9 cellular contexts compared by ENCODE assay signal in genomic region chr12:31588976-31589375, GRCh38. TPM values are rescaled to one million over a fixed set of nuclear protein-coding genes. Genes with fewer than 3 reads are reported as not detected.
A peak's percentile ranks its signal among the peaks of the same experiment; 100 is the strongest.
DNase-seq lines count a peak whose midpoint lies in the region; FAIRE-seq and TF ChIP-seq lines count a peak whose summit lies in the region.
"Had no signal": no experiment of that assay in that cellular context is flagged by ENCODE, and none has a peak within 500 bp of the region (broad histone marks: within the 10 kb centered on the region; RNA-seq: fewer than 3 reads in every experiment).

No MANE protein-coding gene starts in this region.

- H3K27ac Mint-ChIP-seq in activated CD4-positive, alpha-beta memory T cell treated with anti-CD3 and anti-CD28 coated beads for 36 hours, result no peak overlapping the region

- TF ChIP-seq CTCF in GM06990 (IDR thresholded peaks at IDR 0.05; ENCODE audit: insufficient read depth, low read length, poor library complexity, severe bottlenecking) (no peak), fibroblast of pulmonary artery (IDR thresholded peaks at IDR 0.05; ENCODE audit: low read length, missing control alignments) (no peak), sigmoid colon (IDR thresholded peaks at IDR 0.05) (no peak)

- peaks cover 36% of the 10 kb centered on the region for H3K27me3 Mint-ChIP-seq in activated CD4-positive, alpha-beta memory T cell treated with anti-CD3 and anti-CD28 coated beads for 36 hours

- no peaks in the 10 kb centered on the region for H3K36me3 ChIP-seq in GM06990 (ENCODE audit: control insufficient read depth, insufficient read depth, low read length)
- no peaks in the 10 kb centered on the region for H3K36me3 ChIP-seq in sigmoid colon

- CTCF ChIA-PET in activated CD4-positive, alpha-beta memory T cell treated with anti-CD3 and anti-CD28 coated beads for 36 hours (lab: Charles Lee), result no interaction called here

- TF ChIP-seq POLR2A in sigmoid colon (IDR thresholded peaks at IDR 0.05), result no peak

- intact Hi-C loops in sigmoid colon (cut with DNase I), result loop anchor here (1.0 to 5.0 kb wide), 3 partner anchors 138 to 518 kb away; partner anchors contain the start of genes AMN1 and BICD1
- intact Hi-C loops in activated CD4-positive, alpha-beta memory T cell treated with anti-CD3 and anti-CD28 coated beads for 36 hours (cut with micrococcal nuclease), result no loop called here

- peaks cover 0 to 47% (median 19%) of the 10 kb centered on the region in 4 donors for H3K4me1 ChIP-seq in sigmoid colon

- TF ChIP-seq EP300 in sigmoid colon (IDR thresholded peaks at IDR 0.05), result no peak

- POLR2A ChIA-PET in activated CD4-positive, alpha-beta memory T cell treated with anti-CD3 and anti-CD28 coated beads for 36 hours (lab: Charles Lee), result no interaction called here

- no peaks in the 10 kb centered on the region for H3K27me3 ChIP-seq in GM06990 (replicated peaks; ENCODE audit: control insufficient read depth, insufficient read depth, low read length)
- H3K27me3 ChIP-seq in sigmoid colon, result no peaks in the 10 kb centered on the region

- DNase-seq in GM06990 (ENCODE audit: extremely low read depth, insufficient read length) (no peak), RPMI7951 (ENCODE audit: low read depth) (peak; percentile 28), fibroblast of pulmonary artery (ENCODE audit: low read depth) (peak; percentile 14), sigmoid colon (no peak), urothelium cell line (ENCODE audit: low spot score) (no peak), nucleus accumbens (lab: John Stamatoyannopoulos, UW) (no peak), mesenteric fat pad (ENCODE audit: low spot score) (no peak)
- no peak for DNase-seq in activated CD4-positive, alpha-beta memory T cell treated with anti-CD3 and anti-CD28 coated beads for 36 hours

- H3K4me3 ChIP-seq in GM06990 (replicated peaks; ENCODE audit: low read depth, low read length) (peak overlapping the region; percentile 87), fibroblast of pulmonary artery (replicated peaks; ENCODE audit: low read depth, low read length) (peak overlapping the region; percentile 85), sigmoid colon (peak overlapping the region; percentile 61 to 97 (median 94))

- H3K9me3 Mint-ChIP-seq in activated CD4-positive, alpha-beta memory T cell treated with anti-CD3 and anti-CD28 coated beads for 36 hours, result no peaks in the 10 kb centered on the region
- H3K9me3 Mint-ChIP-seq: dendritic cell treated with granulocyte-macrophage colony-stimulating factor and Interleukin-4, amounts not matched to agents 40 ng/mL and 50 ng/mL, for 4 days had no signal

- no peak overlapping the region for H3K4me3 Mint-ChIP-seq in activated CD4-positive, alpha-beta memory T cell treated with anti-CD3 and anti-CD28 coated beads for 36 hours

- H3K27ac ChIP-seq in sigmoid colon, result peak overlapping the region; percentile 96 to 99 (median 98)

- H3K9me3 ChIP-seq in sigmoid colon, result no peaks in the 10 kb centered on the region

- no peak for FAIRE-seq in urothelium cell line (lab: Jason Lieb, UNC)

- 52 to 55% methylated on average over 3 of the region's 3 CpGs for WGBS in sigmoid colon, 2 donors

- no peaks in the 10 kb centered on the region for H3K36me3 Mint-ChIP-seq in activated CD4-positive, alpha-beta memory T cell treated with anti-CD3 and anti-CD28 coated beads for 36 hours

- peaks cover 10% of the 10 kb centered on the region for H3K4me1 Mint-ChIP-seq in activated CD4-positive, alpha-beta memory T cell treated with anti-CD3 and anti-CD28 coated beads for 36 hours (ENCODE audit: low read depth)

RNA-seq across cellular contexts. Expression of gene DENND5B, which starts 2.0 kb away (rescaled TPM):
- 9.3 and 13.5 TPM in 2 replicates for total RNA-seq in RPMI7951 (2014; rRNA removed; shearing (Covaris generic))
- total RNA-seq in sigmoid colon (10 to 100 TPM; 19.5 to 34.3 (median 23.2) TPM), mesenteric fat pad (15.4 TPM)
- 1 to 10 TPM; 2.4 to 3.9 (median 3.7) TPM for polyA plus RNA-seq in sigmoid colon
- total RNA-seq in activated CD4-positive, alpha-beta memory T cell treated with anti-CD3 and anti-CD28 coated beads for 36 hours, result under 1 TPM; 0.10 to 0.17 TPM

Comparison
In these comparisons a context has a peak if more than half of its experiments do, and no peak if none do; other contexts are left out.
1. DNase-seq: peak in RPMI7951 (single experiment) and fibroblast of pulmonary artery (single experiment); none in GM06990 (single experiment), sigmoid colon (single experiment), urothelium cell line (single experiment), nucleus accumbens (0 of 56), mesenteric fat pad (single experiment) and activated CD4-positive, alpha-beta memory T cell treated with anti-CD3 and anti-CD28 coated beads for 36 hours (single experiment).
2. Peak in every context shown above with its lines, with median percentiles within 50 percentile points of each other: H3K4me3 ChIP-seq.